ENCODE assay signal across 8 cellular contexts in the genomic region with DNA sequence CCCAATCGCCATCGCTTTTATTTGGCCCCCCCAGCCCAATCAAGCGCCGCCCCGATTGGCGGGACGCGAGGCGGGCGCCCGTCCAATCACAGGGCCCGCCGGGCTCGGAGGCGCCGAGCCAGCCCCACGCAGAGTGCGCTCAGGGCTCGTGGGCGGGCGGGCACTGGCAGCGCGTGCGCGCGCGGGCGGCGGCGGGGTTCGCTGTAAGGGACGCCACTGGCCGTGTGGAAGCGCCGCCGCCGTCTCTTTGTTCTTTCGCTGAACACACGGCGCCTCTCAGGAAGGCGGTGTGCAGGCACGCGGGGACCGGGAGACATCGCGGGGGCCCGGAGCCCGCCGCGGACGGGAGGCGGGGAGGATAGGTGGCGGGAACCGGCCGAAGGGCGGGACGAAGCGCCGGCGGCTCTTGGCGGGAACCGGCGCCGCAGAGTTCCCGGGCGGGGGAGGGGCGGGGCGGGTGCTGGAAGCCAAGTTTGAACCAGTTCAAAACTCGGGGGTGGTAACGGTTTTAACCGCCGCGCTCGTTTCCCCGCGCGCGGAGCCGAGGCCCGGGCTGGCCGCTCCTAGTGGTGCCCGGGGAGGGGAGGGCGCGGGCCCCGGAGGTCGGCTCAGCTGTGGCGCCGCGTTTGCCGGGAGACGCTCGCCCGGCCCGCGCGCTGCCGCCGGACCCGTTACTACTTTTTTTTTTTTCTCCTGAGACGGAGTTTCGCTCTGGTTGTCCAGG. TPM values are rescaled to one million over a fixed set of nuclear protein-coding genes. Genes with fewer than 3 reads are reported as not detected.
DNase-seq lines count a peak whose midpoint lies in the region; ATAC-seq and TF ChIP-seq lines count a peak whose summit lies in the region.

No MANE protein-coding gene starts in this region.

- peak in 1 of 2 donors; percentile 66 for TF ChIP-seq POLR2A in vagina (IDR thresholded peaks at IDR 0.05)

- intact Hi-C loops in right cardiac atrium (cut with DNase I) (loop anchor here in 2 of 4 donors (5.0 to 10.0 kb wide), 2 partner anchors 53 to 80 kb away; no protein-coding TSS in a partner anchor), vagina (cut with DNase I) (loop anchor here (1.0 to 10.0 kb wide), 2 partner anchors 80 to 186 kb away; a partner anchor contains a TSS)

- peak overlapping the region; percentile 94 for H3K4me3 Mint-ChIP-seq in T-helper 17 cell

- TF ChIP-seq CTCF in vagina (IDR thresholded peaks at IDR 0.05) = no peak

- H3K9me3 ChIP-seq in T-helper 17 cell (ENCODE audit: control insufficient read depth, low read length, poor library complexity, severe bottlenecking) (no peaks in the 10 kb centered on the region), right cardiac atrium (ENCODE audit: control insufficient read depth, low read length) (no peaks in the 10 kb centered on the region), vagina (no peaks in the 10 kb centered on the region)

- H3K27me3 ChIP-seq in right cardiac atrium (ENCODE audit: control insufficient read depth, insufficient read depth) (no peaks in the 10 kb centered on the region), vagina (no peaks in the 10 kb centered on the region)

- DNase-seq in NCI-H146 (lab: John Stamatoyannopoulos, UW) (peak; percentile 94), T-helper 17 cell (peak; percentile 91 to 95 (median 94)), right cardiac atrium (peak; percentile 93 to 98 (median 97)), putamen (ENCODE audit: low spot score) (peak; percentile 93), vagina (ENCODE audit: extremely low spot score in 2 of 2) (peak in 1 of 2 donors; percentile 93)

- H3K36me3 ChIP-seq in vagina = no peaks in the 10 kb centered on the region

- H3K27me3 Mint-ChIP-seq in T-helper 17 cell = no peaks in the 10 kb centered on the region

- peak overlapping the region; percentile 97 for H3K4me3 ChIP-seq in right cardiac atrium (ENCODE audit: low read length)
- H3K4me3 ChIP-seq in vagina = peak overlapping the region; percentile 93 to 99

- peaks cover 12% of the 10 kb centered on the region for H3K4me1 Mint-ChIP-seq in T-helper 17 cell

- H3K36me3 Mint-ChIP-seq in T-helper 17 cell (ENCODE audit: low read depth) = no peaks in the 10 kb centered on the region

- no peaks in the 10 kb centered on the region for H3K4me1 ChIP-seq in right cardiac atrium (ENCODE audit: control insufficient read depth, insufficient read depth, low read length)
- H3K4me1 ChIP-seq in vagina = peaks cover 18% of the 10 kb centered on the region

- H3K27ac ChIP-seq in angular gyrus (ENCODE audit: low read depth, low read length) (peak overlapping the region; percentile 48), right cardiac atrium (ENCODE audit: low read length) (peak overlapping the region; percentile 98), vagina (peak overlapping the region; percentile 84)

- peak overlapping the region; percentile 72 for H3K27ac Mint-ChIP-seq in T-helper 17 cell

- peak; percentile 56 for ATAC-seq in GM18499 (IDR thresholded peaks at IDR 0.05; ENCODE audit: insufficient read depth, unreplicated experiment)
- peak; percentile 89 for ATAC-seq in HG02870 (IDR thresholded peaks at IDR 0.05; ENCODE audit: unreplicated experiment)
- ATAC-seq in T-helper 17 cell = peak; percentile 89
- peak; percentile 99 to 100 for ATAC-seq in right cardiac atrium

- WGBS in right cardiac atrium = under 1% methylated on average over 101 of the region's 101 CpGs

RNA-seq across cellular contexts. Expression of a gene that starts 0.4 kb away (rescaled TPM):
- total RNA-seq in T-helper 17 cell (10 to 100 TPM; 38.4 to 43.7 TPM), right cardiac atrium (1 to 10 TPM; 1.2 to 1.7 (median 1.2) TPM), vagina (7.9 TPM)
- 0.68 TPM for polyA plus RNA-seq in right cardiac atrium

Comparison
In these comparisons a context has a peak if more than half of its experiments do, and no peak if none do; other contexts are left out.
1. H3K27ac ChIP-seq: peak in every context shown above with its lines; median percentile 98 in right cardiac atrium; 84 in vagina; 48 in angular gyrus.